In genomic region chr3:48402281-48402732, GRCh38 we compare ENCODE assay signal across 8 cellular contexts. TPM values are rescaled to one million over a fixed set of nuclear protein-coding genes. Genes with fewer than 3 reads are reported as not detected.
DNase-seq lines count a peak whose midpoint lies in the region; ATAC-seq and TF ChIP-seq lines count a peak whose summit lies in the region.

No MANE protein-coding gene starts in this region.

- H3K36me3 ChIP-seq in A673 (ENCODE audit: insufficient read depth, low read length, poor library complexity, severe bottlenecking) = no peaks in the 10 kb centered on the region

- intact Hi-C loops in A673 (cut with micrococcal nuclease; ENCODE audit: unreplicated experiment) = loop anchor here (5.0 kb wide), 1 partner anchor 35 kb away; no protein-coding TSS in a partner anchor

- no peak for ATAC-seq in HG03342 (IDR thresholded peaks at IDR 0.05; ENCODE audit: unreplicated experiment)
- ATAC-seq in HG03378 (IDR thresholded peaks at IDR 0.05; ENCODE audit: unreplicated experiment) = no peak

- no peak for TF ChIP-seq CTCF in astrocyte of the cerebellum (IDR thresholded peaks at IDR 0.05; ENCODE audit: low read depth, low read length, missing control alignments)
- no peak for TF ChIP-seq CTCF in A673 (conservative IDR thresholded peaks at IDR 0.05; ENCODE audit: low read depth, low read length)

- no peaks in the 10 kb centered on the region for H3K27me3 ChIP-seq in A673 (replicated peaks; ENCODE audit: insufficient read depth, low read depth, low read length, poor library complexity)

- H3K9me3 ChIP-seq in A673 (ENCODE audit: low read depth, low read length, poor library complexity, severe bottlenecking) = no peaks in the 10 kb centered on the region

- no peaks in the 10 kb centered on the region for H3K4me1 ChIP-seq in A673 (ENCODE audit: insufficient read depth, low read length, poor library complexity, severe bottlenecking)

- DNase-seq in HK-2 (ENCODE audit: unreplicated experiment) = peak; percentile 42
- DNase-seq in astrocyte of the cerebellum (ENCODE audit: low read depth) = peak; percentile 93
- DNase-seq in iris pigment epithelial cell (ENCODE audit: low read depth) = peak; percentile 93
- peak; percentile 33 for DNase-seq in superior temporal gyrus (ENCODE audit: extremely low spot score)
- DNase-seq in NCI-H2029 (lab: John Stamatoyannopoulos, UW) = no peak
- no peak for DNase-seq in A673 (ENCODE audit: low spot score)

- no TSS peak for BruUV-seq in A673 (replicated peaks; lab: Mats Ljungman, UMichigan)

- H3K4me3 ChIP-seq in astrocyte of the cerebellum (ENCODE audit: low read depth, low read length) (no peak overlapping the region), A673 (ENCODE audit: low read depth, low read length, poor library complexity, severe bottlenecking) (no peak overlapping the region)

- CTCF ChIA-PET in A673 (lab: Charles Lee) = no interaction called here

- in situ Hi-C loops in astrocyte of the cerebellum (cut with HindIII; ENCODE audit: low sequenced_read_pairs) = no loop called here

- POLR2A ChIA-PET in A673 (lab: Charles Lee; ENCODE audit: low non-redundant PET) = no interaction called here

- H3K27ac ChIP-seq in A673 (ENCODE audit: low read depth, low read length, poor library complexity, severe bottlenecking) = no peak overlapping the region

RNA-seq across cellular contexts. Expression of gene PLXNB1, which starts 27.6 kb away (rescaled TPM):
- total RNA-seq in A673 (2021) = 24.6 and 38.0 TPM in 2 replicates

RNA-seq across cellular contexts. Expression of gene FBXW12, which starts 30.3 kb away (rescaled TPM):
- total RNA-seq in A673 (2021) = 0.55 and 0.60 TPM in 2 replicates

RNA-seq across cellular contexts. Expression of gene CCDC51, which starts 37.6 kb away (rescaled TPM):
- 11.7 and 11.8 TPM in 2 replicates for total RNA-seq in A673 (2021)

RNA-seq across cellular contexts. Expression of gene TMA7, which starts 37.8 kb away (rescaled TPM):
- total RNA-seq in A673 (2021) = 118 and 152 TPM in 2 replicates

RNA-seq across cellular contexts. Expression of gene ATRIP, which starts 44.2 kb away (rescaled TPM):
- total RNA-seq in A673 (2021) = 9.5 and 9.7 TPM in 2 replicates

Comparison
In these comparisons a context has a peak if more than half of its experiments do, and no peak if none do; other contexts are left out.
1. DNase-seq: peak in HK-2 (single experiment), astrocyte of the cerebellum (single experiment), iris pigment epithelial cell (single experiment) and superior temporal gyrus (single experiment); none in NCI-H2029 (single experiment) and A673 (single experiment).